In genomic region chr16:81846105-81846504, GRCh38 we compare ENCODE assay signal across 18 cellular contexts.
DNase-seq lines count a peak whose midpoint lies in the region; ATAC-seq, FAIRE-seq and TF ChIP-seq lines count a peak whose summit lies in the region.
"Had no signal": no experiment of that assay in that cellular context is flagged by ENCODE, and none has a peak within 500 bp of the region (broad histone marks: within the 10 kb centered on the region; RNA-seq: fewer than 3 reads in every experiment).

No MANE protein-coding gene starts in this region.

- H3K9me3 ChIP-seq in heart right ventricle, result peaks cover 0 to 14% (median 0%) of the 10 kb centered on the region in 11 donors
- H3K9me3 ChIP-seq: Peyer's patch had no signal

- peak; percentile 39 for DNase-seq in H4 (ENCODE audit: low spot score)
- peak; percentile 65 for DNase-seq in M059J (ENCODE audit: low read depth)
- peak; percentile 26 for DNase-seq in epithelial cell of esophagus (ENCODE audit: low read depth)
- peak; percentile 78 for DNase-seq in urothelium cell line (ENCODE audit: low spot score)
- no peak for DNase-seq in AG08395 (ENCODE audit: low spot score)
- no peak for DNase-seq in heart right ventricle
- DNase-seq: DMS53, NCI-H187 treated with DMSO at 0.1 percent for 48 hours, NCI-H446 treated with DMSO at 0.1 percent for 48 hours, NCI-H774, Peyer's patch, SHP77 treated with DMSO at 0.1 percent for 48 hours had no signal

- H3K4me3 ChIP-seq in epithelial cell of esophagus (ENCODE audit: low read length) (no peak overlapping the region), heart right ventricle (no peak overlapping the region)
- H3K4me3 ChIP-seq: BLaER1 treated with 17β-estradiol and CSF1 and Interleukin-3, amounts not matched to agents 10 nM and 100 nM; Peyer's patch had no signal

- peaks cover 0 to 26% (median 0%) of the 10 kb centered on the region in 9 donors for H3K4me1 ChIP-seq in heart right ventricle

- peak; percentile 86 for FAIRE-seq in urothelium cell line (lab: Jason Lieb, UNC)
- FAIRE-seq: G401.6, GM12891, GM19239 had no signal

- TF ChIP-seq CTCF in epithelial cell of esophagus (IDR thresholded peaks at IDR 0.05; ENCODE audit: insufficient read depth, low read depth, low read length, missing control alignments) (no peak), heart right ventricle (IDR thresholded peaks at IDR 0.05) (no peak)

- H3K27ac ChIP-seq in heart right ventricle, result no peak overlapping the region
- H3K27ac ChIP-seq: BLaER1 treated with 17β-estradiol and CSF1 and Interleukin-3, amounts not matched to agents 10 nM and 100 nM; KMS-11; Peyer's patch had no signal

- WGBS in heart right ventricle, 2 donors, result 79 to 85% methylated on average over 4 of the region's 4 CpGs

- no peaks in the 10 kb centered on the region for H3K36me3 ChIP-seq in heart right ventricle
- H3K36me3 ChIP-seq: Peyer's patch had no signal

- intact Hi-C loops in heart right ventricle (cut with DNase I), result no loop called here

- H3K27me3 ChIP-seq in heart right ventricle, result no peaks in the 10 kb centered on the region
- H3K27me3 ChIP-seq: BLaER1 treated with 17β-estradiol and CSF1 and Interleukin-3, amounts not matched to agents 10 nM and 100 nM; Peyer's patch had no signal

- ATAC-seq in GM21737 (IDR thresholded peaks at IDR 0.05; ENCODE audit: unreplicated experiment) (no peak), heart right ventricle (no peak)

Comparison
In these comparisons a context has a peak if more than half of its experiments do, and no peak if none do; other contexts are left out.
1. DNase-seq: peak in H4 (single experiment), M059J (single experiment), epithelial cell of esophagus (single experiment) and urothelium cell line (single experiment); none in AG08395 (single experiment) and heart right ventricle (0 of 2).